ENCODE assay signal across 8 cellular contexts in the genomic region with DNA sequence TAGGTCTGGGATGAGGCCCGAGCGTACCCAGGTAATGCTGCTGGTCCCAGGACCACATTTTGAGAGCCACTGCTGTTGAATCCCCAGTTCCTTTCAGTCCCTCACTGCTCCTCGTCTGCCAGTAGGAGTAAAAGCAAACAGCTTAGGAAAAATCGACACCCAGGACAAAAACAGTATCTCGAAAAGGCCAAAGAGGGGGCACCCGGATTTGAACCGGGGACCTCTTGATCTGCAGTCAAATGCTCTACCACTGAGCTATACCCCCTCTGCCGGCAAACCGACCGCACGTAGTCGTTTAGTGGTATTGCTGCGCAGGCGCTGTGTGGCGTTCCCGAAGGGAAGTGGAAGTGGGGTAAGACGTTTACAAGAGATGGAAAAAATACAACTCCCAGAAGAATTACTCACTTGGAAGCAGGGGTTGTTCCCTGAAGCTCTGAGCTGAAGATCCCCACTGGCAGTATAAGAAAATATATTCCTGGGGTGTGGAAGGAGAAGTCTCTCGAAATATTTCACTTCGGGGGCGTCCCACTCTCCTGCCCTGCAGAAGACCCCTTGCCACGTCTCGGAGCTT. TPM values are rescaled to one million over a fixed set of nuclear protein-coding genes. Genes with fewer than 3 reads are reported as not detected.
A peak's percentile ranks its signal among the peaks of the same experiment; 100 is the strongest.
DNase-seq lines count a peak whose midpoint lies in the region; ATAC-seq and TF ChIP-seq lines count a peak whose summit lies in the region.

No MANE protein-coding gene starts in this region.

- no peaks in the 10 kb centered on the region for H3K9me3 ChIP-seq in iPS-15b (ENCODE audit: control insufficient read depth, insufficient read depth, low read length)
- H3K9me3 ChIP-seq in gastrocnemius medialis, result no peaks in the 10 kb centered on the region

- in situ Hi-C loops in gastrocnemius medialis (cut with MboI; ENCODE audit: low sequenced_read_pairs in 4 of 4), result loop anchor here in 1 of 4 donors (25.0 kb wide), 1 partner anchor 291 kb away; a partner anchor contains a TSS

- peaks cover 26% of the 10 kb centered on the region for H3K27me3 ChIP-seq in iPS-15b (ENCODE audit: control insufficient read depth, insufficient read depth, low read length)
- H3K27me3 ChIP-seq in gastrocnemius medialis, result peaks cover 5 to 18% (median 7%) of the 10 kb centered on the region in 3 donors

- peak; percentile 39 to 41 for TF ChIP-seq POLR2A in gastrocnemius medialis (IDR thresholded peaks at IDR 0.05)

- H3K4me3 Mint-ChIP-seq in MCF 10A (ENCODE audit: unreplicated experiment), result peak overlapping the region; percentile 100

- peaks cover 17% of the 10 kb centered on the region for H3K4me1 Mint-ChIP-seq in MCF 10A (ENCODE audit: insufficient read depth, unreplicated experiment)

- BruUV-seq in MCF 10A (replicated peaks; lab: Mats Ljungman, UMichigan), result no TSS peak

- DNase-seq in GM03348 (ENCODE audit: low spot score) (peak; percentile 85), NCI-H2171 (lab: John Stamatoyannopoulos, UW) (peak; percentile 55), MCF 10A (ENCODE audit: unreplicated experiment) (peak; percentile 86), gastrocnemius medialis (peak; percentile 81 to 87)

- peak overlapping the region; percentile 98 for H3K4me3 ChIP-seq in iPS-15b (ENCODE audit: low read depth, low read length)
- peak overlapping the region; percentile 61 to 89 (median 86) for H3K4me3 ChIP-seq in gastrocnemius medialis

- H3K9ac ChIP-seq in iPS-15b (ENCODE audit: low read depth, low read length), result peak overlapping the region; percentile 83

- H3K4me1 ChIP-seq in iPS-15b (ENCODE audit: control insufficient read depth, insufficient read depth, low read length) (peaks cover 3% of the 10 kb centered on the region), gastrocnemius medialis (peaks cover 11 to 13% of the 10 kb centered on the region in 2 donors)

- intact Hi-C loops in MCF 10A (cut with micrococcal nuclease), result loop anchor here (1.0 to 10.0 kb wide), 5 partner anchors 84 to 479 kb away; a partner anchor contains a TSS
- intact Hi-C loops in gastrocnemius medialis (cut with DNase I; ENCODE audit: low total_unique reads), result loop anchor here (1.0 to 2.0 kb wide), 3 partner anchors 84 to 328 kb away; a partner anchor contains a TSS

- H3K27ac ChIP-seq in VCaP, result peak overlapping the region; percentile 80
- peak overlapping the region; percentile 84 to 96 (median 92) for H3K27ac ChIP-seq in gastrocnemius medialis

- peak; percentile 53 for ATAC-seq in HG02973 (IDR thresholded peaks at IDR 0.05; ENCODE audit: unreplicated experiment)
- ATAC-seq in gastrocnemius medialis, result peak; percentile 83 to 85
- ATAC-seq in HG02571 (IDR thresholded peaks at IDR 0.05; ENCODE audit: unreplicated experiment), result no peak

- CTCF ChIA-PET in MCF 10A (lab: Yijun Ruan, JAX), result interaction anchor here (0.6 to 4.7 kb wide), 42 partner anchors 8 to 380 kb away, joined by 3 to 114 read pairs (median 4); a partner anchor contains a TSS

- TF ChIP-seq CTCF in VCaP (conservative IDR thresholded peaks at IDR 0.05) (no peak), MCF 10A (IDR thresholded peaks at IDR 0.05; ENCODE audit: unreplicated experiment) (no peak), gastrocnemius medialis (IDR thresholded peaks at IDR 0.05 in 4 of 5, conservative IDR thresholded peaks at IDR 0.05 in 1 of 5) (peak in 2 of 5 experiments; percentile 25 to 32)

- peak overlapping the region; percentile 94 for H3K27ac Mint-ChIP-seq in MCF 10A (ENCODE audit: low read depth, unreplicated experiment)

- H3K36me3 ChIP-seq in iPS-15b (ENCODE audit: control insufficient read depth, insufficient read depth, low read length) (no peaks in the 10 kb centered on the region), gastrocnemius medialis (no peaks in the 10 kb centered on the region)

- POLR2A ChIA-PET in MCF 10A (lab: Yijun Ruan, JAX), result interaction anchor here (0.6 to 2.8 kb wide), 29 partner anchors 9 to 1005 kb away, joined by 3 to 51 read pairs (median 4); a partner anchor contains a TSS

- no peaks in the 10 kb centered on the region for H3K9me3 Mint-ChIP-seq in MCF 10A (ENCODE audit: unreplicated experiment)

- H3K36me3 Mint-ChIP-seq in MCF 10A (ENCODE audit: insufficient read depth, unreplicated experiment), result peaks cover 20% of the 10 kb centered on the region

- H3K27me3 Mint-ChIP-seq in MCF 10A (ENCODE audit: insufficient read depth, unreplicated experiment), result peaks cover 9% of the 10 kb centered on the region

RNA-seq across cellular contexts. Expression of a gene that starts 2.2 kb away (rescaled TPM):
- total RNA-seq in MCF 10A (2022), result 0.22 and 0.61 TPM in 2 replicates
- total RNA-seq in gastrocnemius medialis, result 1 to 10 TPM in 3 of 4 donors, under 1 TPM in 1; 0.49 to 4.5 (median 2.4) TPM

RNA-seq across cellular contexts. Expression of a gene that starts 12.3 kb away (rescaled TPM):
- total RNA-seq in MCF 10A (2022) (not detected in 2 replicates), gastrocnemius medialis (under 1 TPM in 2 of 4 donors, not detected in 2; 0.20 to 0.22 TPM)

RNA-seq across cellular contexts. Expression of a gene that starts 43.8 kb away (rescaled TPM):
- total RNA-seq in MCF 10A (2022), result 6.6 and 7.7 TPM in 2 replicates
- 100 to 1,000 TPM; 236 to 432 (median 340) TPM for total RNA-seq in gastrocnemius medialis

RNA-seq across cellular contexts. Expression of a gene that starts 46.5 kb away (rescaled TPM):
- total RNA-seq in MCF 10A (2022) (3,055 and 3,511 TPM in 2 replicates), gastrocnemius medialis (1,000 to 10,000 TPM; 1,960 to 2,584 (median 2,358) TPM)

Comparison
In these comparisons a context has a peak if more than half of its experiments do, and no peak if none do; other contexts are left out.
1. RNA of a gene that starts 43.8 kb away (total RNA-seq): 236 to 432 TPM in gastrocnemius medialis; 6.6 to 7.7 TPM in MCF 10A; every median in the first group is over 10 times any median in the second.
2. Peak in every context shown above with its lines, with median percentiles within 50 percentile points of each other: DNase-seq.